In the genomic region with DNA sequence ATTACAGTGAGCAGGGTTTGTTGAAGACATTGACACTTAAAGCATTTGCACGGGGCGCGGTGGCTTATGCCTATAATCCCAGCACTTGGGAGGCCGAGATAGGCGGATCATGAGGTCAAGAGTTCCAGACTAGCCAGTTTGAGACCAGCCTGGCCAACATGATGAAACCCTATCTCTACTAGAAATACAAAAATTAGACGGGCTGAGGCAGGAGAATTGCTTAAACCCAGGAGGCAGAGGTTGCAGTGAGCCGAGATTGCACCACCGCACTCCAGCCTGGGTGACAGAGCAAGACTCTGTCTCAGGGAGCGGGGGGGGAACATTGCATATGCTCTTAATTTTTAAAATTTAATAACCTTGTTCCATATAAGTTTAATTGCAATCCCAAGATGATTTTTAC, we compare ENCODE assay signal across 1 cellular context.
TF ChIP-seq lines count a peak whose summit lies in the region.

No MANE protein-coding gene starts in this region.

TF ChIP-seq in GM23338, 12 proteins besides CTCF, POLR2A, EP300 and RAD21 (continued from another document):
- TF ChIP-seq JUNB (IDR thresholded peaks at IDR 0.05; ENCODE audit: unreplicated experiment) (no peak), ZNF331 (CRISPR knock-in tag; IDR thresholded peaks at IDR 0.05; ENCODE audit: low read depth) (no peak)
- TF ChIP-seq, protein P1, sequence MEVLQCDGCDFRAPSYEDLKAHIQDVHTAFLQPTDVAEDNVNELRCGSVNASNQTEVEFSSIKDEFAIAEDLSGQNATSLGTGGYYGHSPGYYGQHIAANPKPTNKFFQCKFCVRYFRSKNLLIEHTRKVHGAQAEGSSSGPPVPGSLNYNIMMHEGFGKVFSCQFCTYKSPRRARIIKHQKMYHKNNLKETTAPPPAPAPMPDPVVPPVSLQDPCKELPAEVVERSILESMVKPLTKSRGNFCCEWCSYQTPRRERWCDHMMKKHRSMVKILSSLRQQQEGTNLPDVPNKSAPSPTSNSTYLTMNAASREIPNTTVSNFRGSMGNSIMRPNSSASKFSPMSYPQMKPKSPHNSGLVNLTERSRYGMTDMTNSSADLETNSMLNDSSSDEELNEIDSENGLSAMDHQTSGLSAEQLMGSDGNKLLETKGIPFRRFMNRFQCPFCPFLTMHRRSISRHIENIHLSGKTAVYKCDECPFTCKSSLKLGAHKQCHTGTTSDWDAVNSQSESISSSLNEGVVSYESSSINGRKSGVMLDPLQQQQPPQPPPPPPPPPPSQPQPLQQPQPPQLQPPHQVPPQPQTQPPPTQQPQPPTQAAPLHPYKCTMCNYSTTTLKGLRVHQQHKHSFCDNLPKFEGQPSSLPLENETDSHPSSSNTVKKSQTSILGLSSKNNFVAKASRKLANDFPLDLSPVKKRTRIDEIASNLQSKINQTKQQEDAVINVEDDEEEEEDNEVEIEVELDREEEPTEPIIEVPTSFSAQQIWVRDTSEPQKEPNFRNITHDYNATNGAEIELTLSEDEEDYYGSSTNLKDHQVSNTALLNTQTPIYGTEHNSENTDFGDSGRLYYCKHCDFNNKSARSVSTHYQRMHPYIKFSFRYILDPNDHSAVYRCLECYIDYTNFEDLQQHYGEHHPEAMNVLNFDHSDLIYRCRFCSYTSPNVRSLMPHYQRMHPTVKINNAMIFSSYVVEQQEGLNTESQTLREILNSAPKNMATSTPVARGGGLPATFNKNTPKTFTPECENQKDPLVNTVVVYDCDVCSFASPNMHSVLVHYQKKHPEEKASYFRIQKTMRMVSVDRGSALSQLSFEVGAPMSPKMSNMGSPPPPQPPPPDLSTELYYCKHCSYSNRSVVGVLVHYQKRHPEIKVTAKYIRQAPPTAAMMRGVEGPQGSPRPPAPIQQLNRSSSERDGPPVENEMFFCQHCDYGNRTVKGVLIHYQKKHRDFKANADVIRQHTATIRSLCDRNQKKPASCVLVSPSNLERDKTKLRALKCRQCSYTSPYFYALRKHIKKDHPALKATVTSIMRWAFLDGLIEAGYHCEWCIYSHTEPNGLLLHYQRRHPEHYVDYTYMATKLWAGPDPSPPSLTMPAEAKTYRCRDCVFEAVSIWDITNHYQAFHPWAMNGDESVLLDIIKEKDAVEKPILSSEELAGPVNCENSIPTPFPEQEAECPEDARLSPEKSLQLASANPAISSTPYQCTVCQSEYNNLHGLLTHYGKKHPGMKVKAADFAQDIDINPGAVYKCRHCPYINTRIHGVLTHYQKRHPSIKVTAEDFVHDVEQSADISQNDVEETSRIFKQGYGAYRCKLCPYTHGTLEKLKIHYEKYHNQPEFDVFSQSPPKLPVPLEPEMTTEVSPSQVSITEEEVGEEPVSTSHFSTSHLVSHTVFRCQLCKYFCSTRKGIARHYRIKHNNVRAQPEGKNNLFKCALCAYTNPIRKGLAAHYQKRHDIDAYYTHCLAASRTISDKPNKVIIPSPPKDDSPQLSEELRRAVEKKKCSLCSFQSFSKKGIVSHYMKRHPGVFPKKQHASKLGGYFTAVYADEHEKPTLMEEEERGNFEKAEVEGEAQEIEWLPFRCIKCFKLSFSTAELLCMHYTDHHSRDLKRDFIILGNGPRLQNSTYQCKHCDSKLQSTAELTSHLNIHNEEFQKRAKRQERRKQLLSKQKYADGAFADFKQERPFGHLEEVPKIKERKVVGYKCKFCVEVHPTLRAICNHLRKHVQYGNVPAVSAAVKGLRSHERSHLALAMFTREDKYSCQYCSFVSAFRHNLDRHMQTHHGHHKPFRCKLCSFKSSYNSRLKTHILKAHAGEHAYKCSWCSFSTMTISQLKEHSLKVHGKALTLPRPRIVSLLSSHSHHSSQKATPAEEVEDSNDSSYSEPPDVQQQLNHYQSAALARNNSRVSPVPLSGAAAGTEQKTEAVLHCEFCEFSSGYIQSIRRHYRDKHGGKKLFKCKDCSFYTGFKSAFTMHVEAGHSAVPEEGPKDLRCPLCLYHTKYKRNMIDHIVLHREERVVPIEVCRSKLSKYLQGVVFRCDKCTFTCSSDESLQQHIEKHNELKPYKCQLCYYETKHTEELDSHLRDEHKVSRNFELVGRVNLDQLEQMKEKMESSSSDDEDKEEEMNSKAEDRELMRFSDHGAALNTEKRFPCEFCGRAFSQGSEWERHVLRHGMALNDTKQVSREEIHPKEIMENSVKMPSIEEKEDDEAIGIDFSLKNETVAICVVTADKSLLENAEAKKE (CRISPR knock-in tag; IDR thresholded peaks at IDR 0.05): no peak
TF ChIP-seq in GM23338: peak in this region for 0.
